Comparison of ENCODE assay signal across 18 cellular contexts in genomic region chr2:203805485-203805838, GRCh38.
DNase-seq lines count a peak whose midpoint lies in the region; ATAC-seq and TF ChIP-seq lines count a peak whose summit lies in the region.
"Had no signal": no experiment of that assay in that cellular context is flagged by ENCODE, and none has a peak within 500 bp of the region (broad histone marks: within the 10 kb centered on the region; RNA-seq: fewer than 3 reads in every experiment).

No MANE protein-coding gene starts in this region.

- no peak for ATAC-seq in stimulated activated naive CD8-positive, alpha-beta T cell treated with anti-CD3 and anti-CD28 coated beads, Interleukin-15, Interleukin-2, amounts not matched to agents 100 U/mL and 50 U/mL, for 24 hours
- ATAC-seq in activated CD8-positive, alpha-beta T cell treated with anti-CD3 and anti-CD28 coated beads for 36 hours = no peak
- no peak for ATAC-seq in central memory CD8-positive, alpha-beta T cell (replicated peaks; ENCODE audit: extremely low read depth, poor library complexity, severe bottlenecking)
- ATAC-seq in upper lobe of right lung = no peak
- no peak for ATAC-seq in GM19452 (IDR thresholded peaks at IDR 0.05; ENCODE audit: unreplicated experiment)
- ATAC-seq: GM23338, K562, Right ventricle myocardium inferior had no signal

- peak overlapping the region; percentile 55 for H3K27ac Mint-ChIP-seq in stimulated activated naive CD8-positive, alpha-beta T cell treated with anti-CD3 and anti-CD28 coated beads, Interleukin-15, Interleukin-2, amounts not matched to agents 100 ng/mL and 50 ng/mL, for 24 hours
- H3K27ac Mint-ChIP-seq in activated CD8-positive, alpha-beta T cell treated with anti-CD3 and anti-CD28 coated beads for 36 hours = peak overlapping the region; percentile 3
- H3K27ac Mint-ChIP-seq in central memory CD8-positive, alpha-beta T cell (ENCODE audit: low read depth) = peak overlapping the region; percentile 22
- H3K27ac Mint-ChIP-seq: GM23338 had no signal

- POLR2A ChIA-PET in activated CD8-positive, alpha-beta T cell treated with anti-CD3 and anti-CD28 coated beads for 36 hours (lab: Charles Lee) = interaction anchor here (0.6 to 2.8 kb wide), 4 partner anchors 42 to 96 kb away, joined by 3 to 12 read pairs (median 4); no protein-coding TSS in a partner anchor

- peaks cover 97% of the 10 kb centered on the region for H3K4me1 Mint-ChIP-seq in stimulated activated naive CD8-positive, alpha-beta T cell treated with anti-CD3 and anti-CD28 coated beads, Interleukin-15, Interleukin-2, amounts not matched to agents 100 ng/mL and 50 ng/mL, for 24 hours (ENCODE audit: low read depth)
- H3K4me1 Mint-ChIP-seq in activated CD8-positive, alpha-beta T cell treated with anti-CD3 and anti-CD28 coated beads for 36 hours (ENCODE audit: low read depth) = peaks cover 90% of the 10 kb centered on the region
- H3K4me1 Mint-ChIP-seq in central memory CD8-positive, alpha-beta T cell = peaks cover 63% of the 10 kb centered on the region

- peaks cover 14% of the 10 kb centered on the region for H3K4me1 ChIP-seq in upper lobe of right lung
- H3K4me1 ChIP-seq in BE2C = no peaks in the 10 kb centered on the region
- H3K4me1 ChIP-seq: Caco-2, Peyer's patch had no signal

- H3K36me3 ChIP-seq in upper lobe of right lung (no peaks in the 10 kb centered on the region), BE2C (no peaks in the 10 kb centered on the region)
- H3K36me3 ChIP-seq: Peyer's patch had no signal

- H3K27me3 ChIP-seq in upper lobe of right lung (no peaks in the 10 kb centered on the region), BE2C (no peaks in the 10 kb centered on the region)
- H3K27me3 ChIP-seq: Peyer's patch had no signal

- H3K27ac ChIP-seq in upper lobe of right lung = peak overlapping the region; percentile 56
- H3K27ac ChIP-seq: Peyer's patch, SK-N-MC had no signal

- H3K9me3 Mint-ChIP-seq in stimulated activated naive CD8-positive, alpha-beta T cell treated with anti-CD3 and anti-CD28 coated beads, Interleukin-15, Interleukin-2, amounts not matched to agents 100 ng/mL and 50 ng/mL, for 24 hours = peaks cover 20% of the 10 kb centered on the region
- peaks cover 28% of the 10 kb centered on the region for H3K9me3 Mint-ChIP-seq in activated CD8-positive, alpha-beta T cell treated with anti-CD3 and anti-CD28 coated beads for 36 hours
- peaks cover 10% of the 10 kb centered on the region for H3K9me3 Mint-ChIP-seq in central memory CD8-positive, alpha-beta T cell

- no peak for TF ChIP-seq CTCF in activated CD8-positive, alpha-beta T cell treated with anti-CD3 and anti-CD28 coated beads for 36 hours (IDR thresholded peaks at IDR 0.05)
- TF ChIP-seq CTCF in upper lobe of right lung (IDR thresholded peaks at IDR 0.05) (no peak), BE2C (IDR thresholded peaks at IDR 0.05; ENCODE audit: low read depth, low read length) (no peak)

- H3K9me3 ChIP-seq in upper lobe of right lung (no peaks in the 10 kb centered on the region), BE2C (no peaks in the 10 kb centered on the region)
- H3K9me3 ChIP-seq: Peyer's patch had no signal

- no peak overlapping the region for H3K4me3 ChIP-seq in upper lobe of right lung
- H3K4me3 ChIP-seq in BE2C (ENCODE audit: low read depth, low read length) = no peak overlapping the region
- H3K4me3 ChIP-seq: GM23338, K562, Peyer's patch, SK-N-MC had no signal

- H3K27me3 Mint-ChIP-seq in stimulated activated naive CD8-positive, alpha-beta T cell treated with anti-CD3 and anti-CD28 coated beads, Interleukin-15, Interleukin-2, amounts not matched to agents 100 ng/mL and 50 ng/mL, for 24 hours = no peaks in the 10 kb centered on the region
- no peaks in the 10 kb centered on the region for H3K27me3 Mint-ChIP-seq in activated CD8-positive, alpha-beta T cell treated with anti-CD3 and anti-CD28 coated beads for 36 hours
- H3K27me3 Mint-ChIP-seq in central memory CD8-positive, alpha-beta T cell = no peaks in the 10 kb centered on the region

- CTCF ChIA-PET in activated CD8-positive, alpha-beta T cell treated with anti-CD3 and anti-CD28 coated beads for 36 hours (lab: Charles Lee) = interaction anchor here (1.2 to 5.5 kb wide), 2 partner anchors 10 to 73 kb away, joined by 5 to 28 read pairs; no protein-coding TSS in a partner anchor

- no peak for DNase-seq in stimulated activated naive CD8-positive, alpha-beta T cell treated with anti-CD3 and anti-CD28 coated beads, Interleukin-15, Interleukin-2, amounts not matched to agents 100 U/mL and 50 U/mL, for 24 hours
- DNase-seq in activated CD8-positive, alpha-beta T cell treated with anti-CD3 and anti-CD28 coated beads for 36 hours = no peak
- DNase-seq in central memory CD8-positive, alpha-beta T cell (ENCODE audit: low spot score in 2 of 2) = no peak
- DNase-seq in upper lobe of right lung = no peak
- no peak for DNase-seq in NCI-H774 (lab: John Stamatoyannopoulos, UW)
- no peak for DNase-seq in BE2C
- DNase-seq: Caco-2, NCI-H146, NCI-H2227 treated with DMSO at 0.1 percent for 48 hours, NCI-H524, Peyer's patch had no signal

- intact Hi-C loops in activated CD8-positive, alpha-beta T cell treated with anti-CD3 and anti-CD28 coated beads for 36 hours (cut with micrococcal nuclease) = no loop called here
- intact Hi-C loops in upper lobe of right lung (cut with DNase I) = no loop called here

- H3K36me3 Mint-ChIP-seq in stimulated activated naive CD8-positive, alpha-beta T cell treated with anti-CD3 and anti-CD28 coated beads, Interleukin-15, Interleukin-2, amounts not matched to agents 100 ng/mL and 50 ng/mL, for 24 hours (ENCODE audit: low read depth) = peaks cover 20% of the 10 kb centered on the region
- H3K36me3 Mint-ChIP-seq in activated CD8-positive, alpha-beta T cell treated with anti-CD3 and anti-CD28 coated beads for 36 hours (ENCODE audit: low read depth) = peaks cover 22% of the 10 kb centered on the region
- peaks cover 2% of the 10 kb centered on the region for H3K36me3 Mint-ChIP-seq in central memory CD8-positive, alpha-beta T cell (ENCODE audit: insufficient read depth)

- no peak overlapping the region for H3K4me3 Mint-ChIP-seq in stimulated activated naive CD8-positive, alpha-beta T cell treated with anti-CD3 and anti-CD28 coated beads, Interleukin-15, Interleukin-2, amounts not matched to agents 100 ng/mL and 50 ng/mL, for 24 hours
- no peak overlapping the region for H3K4me3 Mint-ChIP-seq in activated CD8-positive, alpha-beta T cell treated with anti-CD3 and anti-CD28 coated beads for 36 hours
- H3K4me3 Mint-ChIP-seq in central memory CD8-positive, alpha-beta T cell = no peak overlapping the region
- H3K4me3 Mint-ChIP-seq: CD14-positive monocyte, GM23338 had no signal

Comparison
In these comparisons a context has a peak if more than half of its experiments do, and no peak if none do; other contexts are left out.
1. H3K27ac Mint-ChIP-seq: peak in every context shown above with its lines; median percentile 55 in stimulated activated naive CD8-positive, alpha-beta T cell treated with anti-CD3 and anti-CD28 coated beads, Interleukin-15, Interleukin-2, amounts not matched to agents 100 ng/mL and 50 ng/mL, for 24 hours; 22 in central memory CD8-positive, alpha-beta T cell; 3 in activated CD8-positive, alpha-beta T cell treated with anti-CD3 and anti-CD28 coated beads for 36 hours.